In the genomic region with DNA sequence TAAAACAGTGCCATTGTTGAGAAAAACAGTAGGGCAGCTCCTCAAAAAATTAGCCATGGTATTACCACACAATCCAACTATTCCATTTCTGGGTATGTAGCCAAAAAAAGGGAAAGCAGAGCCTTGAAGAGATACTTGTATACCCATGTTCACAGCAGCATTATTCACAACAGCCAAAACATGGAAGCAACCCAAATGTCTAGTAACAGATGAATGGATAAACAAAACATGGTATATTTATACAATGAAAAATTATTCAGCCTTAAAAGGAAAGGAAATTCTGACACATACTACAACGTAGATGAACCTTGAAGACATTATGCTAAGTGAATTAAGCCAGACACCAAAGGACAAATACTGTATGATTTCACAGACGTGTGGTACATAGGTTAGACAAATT, we compare ENCODE assay signal across 23 cellular contexts.
DNase-seq lines count a peak whose midpoint lies in the region; ATAC-seq and TF ChIP-seq lines count a peak whose summit lies in the region.
"Had no signal": no experiment of that assay in that cellular context is flagged by ENCODE, and none has a peak within 500 bp of the region (broad histone marks: within the 10 kb centered on the region; RNA-seq: fewer than 3 reads in every experiment).

No MANE protein-coding gene starts in this region.

- H2BK5ac ChIP-seq in IMR-90 (ENCODE audit: low read depth, low read length, poor library complexity, severe bottlenecking) (peak overlapping the region; percentile 58), mesenchymal stem cell (ENCODE audit: low read depth, low read length, poor library complexity, severe bottlenecking) (no peak overlapping the region)

- H3K4me3 ChIP-seq in AG10803 (ENCODE audit: low read length) (no peak overlapping the region), IMR-90 (ENCODE audit: insufficient read depth, low read depth, low read length) (no peak overlapping the region), esophagus muscularis mucosa (no peak overlapping the region), mesenchymal stem cell (ENCODE audit: insufficient read depth in 1 of 2, low read depth in 1 of 2, low read length in 2 of 2) (no peak overlapping the region)
- H3K4me3 ChIP-seq: left ventricle myocardium inferior, thoracic aorta had no signal

- H3K9me3 ChIP-seq in IMR-90 (ENCODE audit: control insufficient read depth, insufficient read depth, low read length), result no peaks in the 10 kb centered on the region
- no peaks in the 10 kb centered on the region for H3K9me3 ChIP-seq in esophagus muscularis mucosa
- H3K9me3 ChIP-seq in mesenchymal stem cell (ENCODE audit: control insufficient read depth, low read length), result no peaks in the 10 kb centered on the region
- H3K9me3 ChIP-seq: left ventricle myocardium inferior, thoracic aorta had no signal

- H2BK15ac ChIP-seq in IMR-90 (ENCODE audit: low read depth, low read length) (peak overlapping the region; percentile 27; the same call in 1 of the 3 replicates), mesenchymal stem cell (ENCODE audit: low read depth, poor library complexity, severe bottlenecking) (no peak overlapping the region)

- H3K18ac ChIP-seq in IMR-90 (ENCODE audit: low read depth, low read length) (peak overlapping the region; percentile 33; the same call in 1 of the 2 replicates), mesenchymal stem cell (ENCODE audit: low read depth in 1 of 2, low read length in 2 of 2) (no peak overlapping the region)

- H3K36me3 ChIP-seq in IMR-90 (ENCODE audit: control insufficient read depth, insufficient read depth, low read length), result no peaks in the 10 kb centered on the region
- H3K36me3 ChIP-seq in esophagus muscularis mucosa, result no peaks in the 10 kb centered on the region
- H3K36me3 ChIP-seq in mesenchymal stem cell (ENCODE audit: control insufficient read depth in 1 of 2, insufficient read depth in 2 of 2, low read depth in 1 of 2, low read length in 2 of 2), result no peaks in the 10 kb centered on the region
- H3K36me3 ChIP-seq: left ventricle myocardium inferior, thoracic aorta had no signal

- H3K4me2 ChIP-seq in IMR-90 (ENCODE audit: low read depth, low read length) (peak overlapping the region; percentile 32; the same call in 1 of the 2 replicates), mesenchymal stem cell (ENCODE audit: low read length, poor library complexity, severe bottlenecking) (no peak overlapping the region)

- H2BK20ac ChIP-seq in IMR-90 (ENCODE audit: low read depth, low read length), result peak overlapping the region; percentile 31; the same call in 1 of the 2 replicates

- H2AFZ ChIP-seq in IMR-90 (replicated peaks; ENCODE audit: low read length, poor library complexity), result no peak overlapping the region
- no peak overlapping the region for H2AFZ ChIP-seq in mesenchymal stem cell (ENCODE audit: low read depth, low read length)

- no peak overlapping the region for H3K56ac ChIP-seq in IMR-90 (ENCODE audit: extremely low read depth, insufficient read depth, low read length)

- H3K27me3 ChIP-seq in IMR-90 (ENCODE audit: control insufficient read depth, insufficient read depth, low read length) (no peaks in the 10 kb centered on the region; the same call in 1 of the 2 replicates), esophagus muscularis mucosa (no peaks in the 10 kb centered on the region), mesenchymal stem cell (ENCODE audit: control insufficient read depth in 1 of 2, insufficient read depth in 1 of 2, low read length in 2 of 2) (peaks cover 4 to 11% of the 10 kb centered on the region in 2 experiments)

- H4K8ac ChIP-seq in IMR-90 (ENCODE audit: low read depth in 2 of 2, low read length in 2 of 2) (peak overlapping the region in 1 of 2 experiments; percentile 15; a peak in 1 of 4 replicates), mesenchymal stem cell (ENCODE audit: low read length) (no peak overlapping the region)

- H4K20me1 ChIP-seq in IMR-90 (ENCODE audit: insufficient read depth, low read length), result no peaks in the 10 kb centered on the region

- H2BK120ac ChIP-seq in IMR-90 (ENCODE audit: low read depth, low read length) (peak overlapping the region; percentile 69), mesenchymal stem cell (ENCODE audit: low read depth, low read length) (no peak overlapping the region)

- no peak for TF ChIP-seq EP300 in esophagus muscularis mucosa (IDR thresholded peaks at IDR 0.05)

- H3K9ac ChIP-seq in IMR-90 (ENCODE audit: low read depth, low read length), result no peak overlapping the region
- no peak overlapping the region for H3K9ac ChIP-seq in mesenchymal stem cell (ENCODE audit: low read length)

- CTCF ChIA-PET in IMR-90 (lab: Yijun Ruan, JAX), result no interaction called here

- H3K9me1 ChIP-seq in IMR-90 (ENCODE audit: insufficient read depth, low read length), result no peaks in the 10 kb centered on the region

- intact Hi-C loops in IMR-90 (cut with micrococcal nuclease) (no loop called here), esophagus muscularis mucosa (cut with DNase I) (no loop called here)

- POLR2A ChIA-PET in IMR-90 (lab: Charles Lee; ENCODE audit: unreplicated experiment), result no interaction called here

- no TSS peak for BruUV-seq in IMR-90 (replicated peaks; lab: Mats Ljungman, UMichigan)

- peak; percentile 94 for ATAC-seq in IMR-90 (ENCODE audit: low read depth)
- no peak for ATAC-seq in HG03280 (IDR thresholded peaks at IDR 0.05; ENCODE audit: unreplicated experiment)
- ATAC-seq in HG03354 (IDR thresholded peaks at IDR 0.05; ENCODE audit: poor library complexity, severe bottlenecking, unreplicated experiment), result no peak
- ATAC-seq: activated CD4-positive, alpha-beta T cell treated with anti-CD3 and anti-CD28 coated beads for 36 hours; activated T-cell treated with anti-CD3 and anti-CD28 coated beads, Interleukin-2, amount 50 U/mL, for 72 hours; naive thymus-derived CD8-positive, alpha-beta T cell had no signal

- H3K23ac ChIP-seq in IMR-90 (ENCODE audit: low read depth, low read length) (0 out of 2 replicates have a peak overlapping the region, but pooled peaks have one; percentile 58), mesenchymal stem cell (ENCODE audit: low read length in 2 of 2) (no peak overlapping the region)

- H3K4ac ChIP-seq in IMR-90 (ENCODE audit: low read depth, low read length) (no peak overlapping the region), mesenchymal stem cell (ENCODE audit: low read depth in 1 of 2, low read length in 2 of 2) (no peak overlapping the region)

- H4K5ac ChIP-seq in IMR-90 (ENCODE audit: low read depth, low read length), result no peak overlapping the region

- TF ChIP-seq POLR2A in IMR-90 (IDR thresholded peaks at IDR 0.05; ENCODE audit: low read depth, low read length) (no peak), esophagus muscularis mucosa (IDR thresholded peaks at IDR 0.05; ENCODE audit: low read depth) (no peak)

- TF ChIP-seq RAD21 in IMR-90 (IDR thresholded peaks at IDR 0.05; ENCODE audit: low read length), result no peak

- H3K27ac ChIP-seq in IMR-90 (ENCODE audit: insufficient read depth, low read length) (peak overlapping the region; percentile 27; the same call in 1 of the 2 replicates), esophagus muscularis mucosa (replicated peaks in 1 of 4) (peak overlapping the region; percentile 18 to 54 (median 40)), mesenchymal stem cell (ENCODE audit: low read length, poor library complexity, severe bottlenecking) (no peak overlapping the region)
- H3K27ac ChIP-seq: left ventricle myocardium inferior, thoracic aorta had no signal

- no peak for TF ChIP-seq CTCF in AG10803 (conservative IDR thresholded peaks at IDR 0.05; ENCODE audit: low read length)
- TF ChIP-seq CTCF in IMR-90 (conservative IDR thresholded peaks at IDR 0.05; ENCODE audit: low read depth, low read length), result no peak
- no peak for TF ChIP-seq CTCF in esophagus muscularis mucosa (IDR thresholded peaks at IDR 0.05)

- H2AK5ac ChIP-seq in IMR-90 (ENCODE audit: low read depth, low read length) (0 out of 2 replicates have a peak overlapping the region, but pooled peaks have one; percentile 10), mesenchymal stem cell (ENCODE audit: low read length, severe bottlenecking) (no peak overlapping the region)

- H4K91ac ChIP-seq in IMR-90 (ENCODE audit: insufficient read depth, low read depth, low read length) (no peak overlapping the region), mesenchymal stem cell (ENCODE audit: low read length) (no peak overlapping the region)

- H2BK12ac ChIP-seq in mesenchymal stem cell (ENCODE audit: low read length in 2 of 2), result no peak overlapping the region

- in situ Hi-C loops in IMR-90 (cut with MboI; ENCODE audit: low sequenced_read_pairs), result no loop called here

- peaks cover 5% of the 10 kb centered on the region for H3K4me1 ChIP-seq in IMR-90 (ENCODE audit: control insufficient read depth, insufficient read depth, low read length)
- H3K4me1 ChIP-seq in esophagus muscularis mucosa, result peaks cover 0 to 25% (median 15%) of the 10 kb centered on the region in 4 donors
- no peaks in the 10 kb centered on the region for H3K4me1 ChIP-seq in mesenchymal stem cell (ENCODE audit: control insufficient read depth, insufficient read depth, low read depth, low read length)
- H3K4me1 ChIP-seq: left ventricle myocardium inferior had no signal

- H3K14ac ChIP-seq in IMR-90 (replicated peaks; ENCODE audit: low read depth, low read length) (no peak overlapping the region), mesenchymal stem cell (ENCODE audit: low read length in 2 of 2) (no peak overlapping the region)

- DNase-seq in AG10803 (ENCODE audit: low read depth) (peak; percentile 75), IMR-90 (peak; percentile 84), esophagus muscularis mucosa (ENCODE audit: extremely low spot score) (no peak), mesenchymal stem cell (peak; percentile 49), COLO668 (lab: John Stamatoyannopoulos, UW; ENCODE audit: unreplicated experiment) (no peak), glomerular visceral epithelial cell (ENCODE audit: extremely low spot score) (no peak)
- DNase-seq: activated CD4-positive, alpha-beta T cell treated with anti-CD3 and anti-CD28 coated beads for 36 hours; activated naive CD4-positive, alpha-beta T cell treated with Interleukin-2 at 50 U/mL for 16 hours; activated T-cell treated with anti-CD3 and anti-CD28 coated beads, Interleukin-2, amount 50 U/mL, for 72 hours; amygdala; caudate nucleus; hippocampal formation; KBM-7; left ventricle myocardium inferior; naive thymus-derived CD8-positive, alpha-beta T cell; NCI-H1694 treated with DMSO at 0.1 percent for 48 hours; NCI-H748 treated with DMSO at 0.1 percent for 48 hours; occipital lobe; stimulated activated CD4-positive, alpha-beta T cell treated with anti-CD3 and anti-CD28 coated beads, Interleukin-4, amount 100 ng/mL, for 1 hour; stimulated activated naive CD4-positive, alpha-beta T cell had no signal

- no peaks in the 10 kb centered on the region for H3K79me1 ChIP-seq in IMR-90 (ENCODE audit: low read depth in 1 of 2, low read length in 2 of 2)
- no peaks in the 10 kb centered on the region for H3K79me1 ChIP-seq in mesenchymal stem cell (replicated peaks; ENCODE audit: low read length, poor library complexity, severe bottlenecking)

- H2AK9ac ChIP-seq in IMR-90 (replicated peaks; ENCODE audit: low read depth, low read length, poor library complexity), result no peak overlapping the region

- dilution Hi-C loops in IMR-90 (cut with HindIII; ENCODE audit: low sequenced_read_pairs, unreplicated experiment), result no loop called here

- WGBS in IMR-90 (ENCODE audit: extremely low coverage in 2 of 2, insufficient read length in 1 of 2), 2 experiments, result no CpG with 5 or more reads among the region's 2 CpGs
- WGBS in esophagus muscularis mucosa, result 24% methylated on average over 2 of the region's 2 CpGs
- WGBS in mesenchymal stem cell, result 86% methylated on average over 1 of the region's 2 CpGs

Comparison
In these comparisons a context has a peak if more than half of its experiments do, and no peak if none do; other contexts are left out.
1. DNase-seq: peak in AG10803 (single experiment), IMR-90 (single experiment) and mesenchymal stem cell (single experiment); none in esophagus muscularis mucosa (single experiment), COLO668 (single experiment) and glomerular visceral epithelial cell (single experiment).